In genomic region chr18:48244530-48244929, GRCh38 we compare ENCODE assay signal across 35 cellular contexts.
"Had no signal": no experiment of that assay in that cellular context is flagged by ENCODE, and none has a peak within 500 bp of the region (broad histone marks: within the 10 kb centered on the region; RNA-seq: fewer than 3 reads in every experiment).

No MANE protein-coding gene starts in this region.

- H3K4me3 ChIP-seq: MG63 had no signal

- H3K36me3 ChIP-seq: MG63 had no signal

- H3K27me3 ChIP-seq: MG63 had no signal

- DNase-seq: Karpas-422, Kasumi-1, MG63, MM.1S, MV-4-11, NCI-H1048, NCI-H1092, NCI-H1092 treated with DMSO at 0.1 percent for 48 hours, NCI-H1105, NCI-H1105 treated with DMSO at 0.1 percent for 48 hours, NCI-H1417, NCI-H1417 treated with DMSO at 0.1 percent for 48 hours, NCI-H1436, NCI-H1436 treated with DMSO at 0.1 percent for 48 hours, NCI-H146, NCI-H1694, NCI-H1694 treated with DMSO at 0.1 percent for 48 hours, NCI-H187, NCI-H187 treated with DMSO at 0.1 percent for 48 hours, NCI-H1930, NCI-H2029, NCI-H2029 treated with DMSO at 0.1 percent for 48 hours, NCI-H2081, NCI-H2081 treated with DMSO at 0.1 percent for 48 hours, NCI-H2107, NCI-H2171, NCI-H2171 treated with DMSO at 0.1 percent for 48 hours, NCI-H2227 treated with DMSO at 0.1 percent for 48 hours, NCI-H226, NCI-H345, NCI-H446, NCI-H446 treated with DMSO at 0.1 percent for 48 hours, NCI-H510A, NCI-H510A treated with DMSO at 0.1 percent for 48 hours, NCI-H524 had no signal
